1 cellular context compared by ENCODE assay signal in genomic region chr7:42400373-42400772, GRCh38.
TF ChIP-seq lines count a peak whose summit lies in the region.

No MANE protein-coding gene starts in this region.

TF ChIP-seq in HepG2, 621 proteins besides CTCF, POLR2A, EP300 and RAD21 (continued from another document):
- TF ChIP-seq TRAFD1 (CRISPR knock-in tag; IDR thresholded peaks at IDR 0.05; ENCODE audit: borderline replicate concordance) = no peak
- TF ChIP-seq SOX13 (IDR thresholded peaks at IDR 0.05) = no peak
- TF ChIP-seq SOX13 (CRISPR knock-in tag; conservative IDR thresholded peaks at IDR 0.05 in 1 of 2, IDR thresholded peaks at IDR 0.05 in 1 of 2) = peak in 1 of 2 experiments; percentile 71; a peak in 2 of 4 replicates
- TF ChIP-seq BCL6 (CRISPR knock-in tag; IDR thresholded peaks at IDR 0.05) = peak; percentile 35; the same call in 1 of the 2 replicates
- no peak for TF ChIP-seq DR1 (CRISPR knock-in tag; IDR thresholded peaks at IDR 0.05)
- TF ChIP-seq SOX5 (CRISPR knock-in tag; IDR thresholded peaks at IDR 0.05; ENCODE audit: borderline replicate concordance) = peak; percentile 43; the same call in 1 of the 2 replicates
- TF ChIP-seq ZNF3 (CRISPR knock-in tag; IDR thresholded peaks at IDR 0.05) = no peak
- no peak for TF ChIP-seq MAX (IDR thresholded peaks at IDR 0.05)
- TF ChIP-seq ZMAT5 (CRISPR knock-in tag; IDR thresholded peaks at IDR 0.05; ENCODE audit: borderline replicate concordance, low read depth) = no peak
- TF ChIP-seq ZNF878 (CRISPR knock-in tag; IDR thresholded peaks at IDR 0.05) = no peak
- no peak for TF ChIP-seq ZNF660 (CRISPR knock-in tag; IDR thresholded peaks at IDR 0.05; ENCODE audit: borderline replicate concordance, low read depth)
- TF ChIP-seq PATZ1 (CRISPR knock-in tag; IDR thresholded peaks at IDR 0.05) = no peak
- peak; percentile 53; the same call in 1 of the 2 replicates for TF ChIP-seq HNF1A (IDR thresholded peaks at IDR 0.05; ENCODE audit: low read depth)
- peak; percentile 47; the same call in 1 of the 2 replicates for TF ChIP-seq HNF1A (CRISPR knock-in tag; IDR thresholded peaks at IDR 0.05; ENCODE audit: borderline replicate concordance)
- TF ChIP-seq ZBTB20 (CRISPR knock-in tag; IDR thresholded peaks at IDR 0.05; ENCODE audit: borderline replicate concordance, low read depth) = peak; percentile 84; the same call in 1 of the 2 replicates
- TF ChIP-seq KLF6 (CRISPR knock-in tag; IDR thresholded peaks at IDR 0.05) = no peak
- no peak for TF ChIP-seq HDAC1 (CRISPR knock-in tag; IDR thresholded peaks at IDR 0.05)
- no peak for TF ChIP-seq MTA3 (CRISPR knock-in tag; IDR thresholded peaks at IDR 0.05)
- no peak for TF ChIP-seq SIX4 (CRISPR knock-in tag; IDR thresholded peaks at IDR 0.05)
TF ChIP-seq in HepG2: peak in this region for 6.
